20 cellular contexts compared by ENCODE assay signal in genomic region chrX:56811599-56811998, GRCh38.
DNase-seq lines count a peak whose midpoint lies in the region; ATAC-seq and TF ChIP-seq lines count a peak whose summit lies in the region.
"Had no signal": no experiment of that assay in that cellular context is flagged by ENCODE, and none has a peak within 500 bp of the region (broad histone marks: within the 10 kb centered on the region; RNA-seq: fewer than 3 reads in every experiment).

No MANE protein-coding gene starts in this region.

- POLR2A ChIA-PET in RWPE1 (lab: Yijun Ruan, JAX; ENCODE audit: low non-redundant PET) = no interaction called here

- H3K4me3 Mint-ChIP-seq in activated CD4-positive, alpha-beta T cell treated with anti-CD3 and anti-CD28 coated beads, Interleukin-2, amount 10 ng/mL, durations not matched to agents 24 days and 14 days = no peak overlapping the region

- H3K9me3 ChIP-seq in BLaER1 treated with 17β-estradiol and CSF1 and Interleukin-3, amounts not matched to agents 10 nM and 100 nM (replicated peaks in 1 of 11) = no peaks in the 10 kb centered on the region
- H3K9me3 ChIP-seq: Caco-2 had no signal

- no peaks in the 10 kb centered on the region for H3K27me3 Mint-ChIP-seq in activated CD4-positive, alpha-beta T cell treated with anti-CD3 and anti-CD28 coated beads, Interleukin-2, amount 10 ng/mL, durations not matched to agents 24 days and 14 days

- H3K4me1 ChIP-seq in BLaER1 treated with 17β-estradiol and CSF1 and Interleukin-3, amounts not matched to agents 10 nM and 100 nM = peaks cover 28 to 57% (median 35%) of the 10 kb centered on the region in 10 experiments
- H3K4me1 ChIP-seq: Caco-2 had no signal

- no peak for DNase-seq in activated CD4-positive, alpha-beta T cell treated with anti-CD3 and anti-CD28 coated beads, Interleukin-2, amount 10 ng/mL, durations not matched to agents 24 days and 14 days
- DNase-seq in activated CD4-positive, alpha-beta T cell treated with anti-CD3 and anti-CD28 coated beads, Interleukin-2, amount 50 U/mL, for 4 hours = no peak
- DNase-seq in RWPE1 (ENCODE audit: low spot score) (no peak), mesenteric fat pad (ENCODE audit: low spot score) (peak; percentile 67), T-helper 1 cell (no peak)
- DNase-seq in stimulated activated CD4-positive, alpha-beta T cell treated with anti-CD3 and anti-CD28 coated beads, Interleukin-2, amount 100 ng/mL, for 48 hours = no peak
- DNase-seq: Caco-2, DMS153, EL, IMR-90, Kasumi-1, MM.1S, NCI-H1092 treated with DMSO at 0.1 percent for 48 hours, NCI-H2081 treated with DMSO at 0.1 percent for 48 hours, NCI-H510A treated with DMSO at 0.1 percent for 48 hours, NCI-H82, PC-9 had no signal

- no peak for TF ChIP-seq CTCF in RWPE1 (conservative IDR thresholded peaks at IDR 0.05; ENCODE audit: low read depth)

- no peak overlapping the region for H3K9ac ChIP-seq in BLaER1 treated with 17β-estradiol and CSF1 and Interleukin-3, amounts not matched to agents 10 nM and 100 nM

- intact Hi-C loops in activated CD4-positive, alpha-beta T cell treated with anti-CD3 and anti-CD28 coated beads, Interleukin-2, amount 10 ng/mL, durations not matched to agents 24 days and 14 days (cut with micrococcal nuclease) = loop anchor here (5.0 to 10.0 kb wide), 6 partner anchors 186 to 1103 kb away; partner anchors contain the start of genes FAAH2, SPIN2B, SPIN3 and UBQLN2

- no peak for ATAC-seq in HG03460 (IDR thresholded peaks at IDR 0.05; ENCODE audit: unreplicated experiment)

- H3K27ac Mint-ChIP-seq in activated CD4-positive, alpha-beta T cell treated with anti-CD3 and anti-CD28 coated beads, Interleukin-2, amount 10 ng/mL, durations not matched to agents 24 days and 14 days = peak overlapping the region; percentile 34

- no peak overlapping the region for H3K4me3 ChIP-seq in BLaER1 treated with 17β-estradiol and CSF1 and Interleukin-3, amounts not matched to agents 10 nM and 100 nM
- H3K4me3 ChIP-seq: PC-9 had no signal

- H3K4me2 ChIP-seq in BLaER1 treated with 17β-estradiol and CSF1 and Interleukin-3, amounts not matched to agents 10 nM and 100 nM = peak overlapping the region; percentile 20 to 88 (median 75); a peak in 20 of 22 replicates
- H3K4me2 ChIP-seq: PC-9 had no signal

- CTCF ChIA-PET in RWPE1 (lab: Yijun Ruan, JAX) = no interaction called here

- no peaks in the 10 kb centered on the region for H3K9me3 Mint-ChIP-seq in activated CD4-positive, alpha-beta T cell treated with anti-CD3 and anti-CD28 coated beads, Interleukin-2, amount 10 ng/mL, durations not matched to agents 24 days and 14 days

- H3K27me3 ChIP-seq in BLaER1 treated with 17β-estradiol and CSF1 and Interleukin-3, amounts not matched to agents 10 nM and 100 nM = peaks cover 0 to 15% (median 6%) of the 10 kb centered on the region in 11 experiments; a peak in 9 of 22 replicates

- H4K20me1 ChIP-seq in BLaER1 treated with 17β-estradiol and CSF1 and Interleukin-3, amounts not matched to agents 10 nM and 100 nM = peaks cover 0 to 19% (median 10%) of the 10 kb centered on the region in 11 experiments; a peak in 7 of 22 replicates

- H3K27ac ChIP-seq in BLaER1 treated with 17β-estradiol and CSF1 and Interleukin-3, amounts not matched to agents 10 nM and 100 nM = peak overlapping the region in 2 of 11 experiments; percentile 2 to 35; a peak in 1 of 22 replicates
- H3K27ac ChIP-seq in RWPE1 = peak overlapping the region; percentile 22; the same call in 1 of the 2 replicates
- H3K27ac ChIP-seq: 22Rv1, PC-9 had no signal

- H3K4me1 Mint-ChIP-seq in activated CD4-positive, alpha-beta T cell treated with anti-CD3 and anti-CD28 coated beads, Interleukin-2, amount 10 ng/mL, durations not matched to agents 24 days and 14 days = peaks cover 25% of the 10 kb centered on the region

- H3K36me3 Mint-ChIP-seq in activated CD4-positive, alpha-beta T cell treated with anti-CD3 and anti-CD28 coated beads, Interleukin-2, amount 10 ng/mL, durations not matched to agents 24 days and 14 days (ENCODE audit: low read depth) = peaks cover 13% of the 10 kb centered on the region

- H3K36me3 ChIP-seq in BLaER1 treated with 17β-estradiol and CSF1 and Interleukin-3, amounts not matched to agents 10 nM and 100 nM = 0 out of 22 replicates have a peak, but pooled peaks cover 0 to 3% (median 0%) of the 10 kb centered on the region in 11 experiments
